ENCODE assay signal across 12 cellular contexts in genomic region chr7:39633563-39634550, GRCh38. TPM values are rescaled to one million over a fixed set of nuclear protein-coding genes. Genes with fewer than 3 reads are reported as not detected.
A peak's percentile ranks its signal among the peaks of the same experiment; 100 is the strongest.
DNase-seq lines count a peak whose midpoint lies in the region; ATAC-seq and TF ChIP-seq lines count a peak whose summit lies in the region.
"Had no signal": no experiment of that assay in that cellular context is flagged by ENCODE, and none has a peak within 500 bp of the region (broad histone marks: within the 10 kb centered on the region; RNA-seq: fewer than 3 reads in every experiment).

No MANE protein-coding gene starts in this region.

- intact Hi-C loops in left ventricle myocardium inferior (cut with micrococcal nuclease), result no loop called here

- H3K27me3 Mint-ChIP-seq in activated CD4-positive, alpha-beta memory T cell treated with anti-CD3 and anti-CD28 coated beads, Interleukin-2, amount 10 ng/mL, durations not matched to agents 7 days and 5 days, result no peaks in the 10 kb centered on the region
- no peaks in the 10 kb centered on the region for H3K27me3 Mint-ChIP-seq in naive thymus-derived CD8-positive, alpha-beta T cell

- H3K9me3 ChIP-seq in left ventricle myocardium inferior (replicated peaks), result no peaks in the 10 kb centered on the region
- H3K9me3 ChIP-seq: A549, neutrophil had no signal

- H3K36me3 ChIP-seq in left ventricle myocardium inferior, result peaks cover 6% of the 10 kb centered on the region

- peaks cover 68% of the 10 kb centered on the region for H3K36me3 Mint-ChIP-seq in activated CD4-positive, alpha-beta memory T cell treated with anti-CD3 and anti-CD28 coated beads, Interleukin-2, amount 10 ng/mL, durations not matched to agents 7 days and 5 days (ENCODE audit: low read depth)
- H3K36me3 Mint-ChIP-seq in naive thymus-derived CD8-positive, alpha-beta T cell, result peaks cover 0 to 52% (median 44%) of the 10 kb centered on the region in 3 donors

- H3K27ac Mint-ChIP-seq in activated CD4-positive, alpha-beta memory T cell treated with anti-CD3 and anti-CD28 coated beads, Interleukin-2, amount 10 ng/mL, durations not matched to agents 7 days and 5 days, result peak overlapping the region; percentile 77
- H3K27ac Mint-ChIP-seq in naive thymus-derived CD8-positive, alpha-beta T cell, result peak overlapping the region; percentile 92 to 99 (median 97)

- no peaks in the 10 kb centered on the region for H3K27me3 ChIP-seq in left ventricle myocardium inferior (ENCODE audit: low read depth)
- H3K27me3 ChIP-seq: neutrophil had no signal

- H3K9me3 Mint-ChIP-seq in activated CD4-positive, alpha-beta memory T cell treated with anti-CD3 and anti-CD28 coated beads, Interleukin-2, amount 10 ng/mL, durations not matched to agents 7 days and 5 days, result peaks cover 2% of the 10 kb centered on the region
- no peaks in the 10 kb centered on the region for H3K9me3 Mint-ChIP-seq in naive thymus-derived CD8-positive, alpha-beta T cell

- H3K4me1 Mint-ChIP-seq in activated CD4-positive, alpha-beta memory T cell treated with anti-CD3 and anti-CD28 coated beads, Interleukin-2, amount 10 ng/mL, durations not matched to agents 7 days and 5 days, result peaks cover 59% of the 10 kb centered on the region
- peaks cover 37 to 90% (median 81%) of the 10 kb centered on the region in 4 donors for H3K4me1 Mint-ChIP-seq in naive thymus-derived CD8-positive, alpha-beta T cell

- H3K4me3 Mint-ChIP-seq in activated CD4-positive, alpha-beta memory T cell treated with anti-CD3 and anti-CD28 coated beads, Interleukin-2, amount 10 ng/mL, durations not matched to agents 7 days and 5 days, result peak overlapping the region; percentile 19
- peak overlapping the region; percentile 58 to 84 (median 80) for H3K4me3 Mint-ChIP-seq in naive thymus-derived CD8-positive, alpha-beta T cell

- CTCF ChIA-PET in activated CD4-positive, alpha-beta memory T cell treated with anti-CD3 and anti-CD28 coated beads, Interleukin-2, amount 10 ng/mL, durations not matched to agents 7 days and 5 days (lab: Charles Lee), result no interaction called here

- POLR2A ChIA-PET in activated CD4-positive, alpha-beta memory T cell treated with anti-CD3 and anti-CD28 coated beads, Interleukin-2, amount 10 ng/mL, durations not matched to agents 7 days and 5 days (lab: Charles Lee), result interaction anchor here (1.4 kb wide), 1 partner anchor 10 kb away, joined by 7 read pairs; the partner anchor contains the start of gene RALA
- POLR2A ChIA-PET in naive thymus-derived CD8-positive, alpha-beta T cell (lab: Charles Lee), result interaction anchor here (0.5 to 1.5 kb wide), 4 partner anchors 10 to 501 kb away, joined by 3 to 17 read pairs (median 4); partner anchors contain the start of genes MPLKIP, RALA and SUGCT

- no peak overlapping the region for H3K27ac ChIP-seq in left ventricle myocardium inferior (replicated peaks)
- H3K27ac ChIP-seq: A549, coronary artery, neutrophil had no signal

- no peak for TF ChIP-seq CTCF in left ventricle myocardium inferior (IDR thresholded peaks at IDR 0.05; ENCODE audit: borderline replicate concordance)

- peak; percentile 12 to 47 for ATAC-seq in activated CD4-positive, CD25-positive, alpha-beta regulatory T cell treated with anti-CD3 and anti-CD28 coated beads, Interleukin-2, amount 50 U/mL, for 24 hours
- ATAC-seq in HG03060 (IDR thresholded peaks at IDR 0.05; ENCODE audit: low read depth, unreplicated experiment) (peak; percentile 72), GM21390 (IDR thresholded peaks at IDR 0.05; ENCODE audit: unreplicated experiment) (no peak)
- peak; percentile 96 to 98 for ATAC-seq in naive thymus-derived CD8-positive, alpha-beta T cell
- ATAC-seq: A549 had no signal

- no peak overlapping the region for H3K4me3 ChIP-seq in left ventricle myocardium inferior
- H3K4me3 ChIP-seq: A549, coronary artery had no signal

- H3K4me1 ChIP-seq in left ventricle myocardium inferior, result peaks cover 35% of the 10 kb centered on the region
- H3K4me1 ChIP-seq: A549 had no signal

- DNase-seq in activated CD4-positive, CD25-positive, alpha-beta regulatory T cell treated with anti-CD3 and anti-CD28 coated beads, Interleukin-2, amount 50 U/mL, for 72 hours, result no peak
- peak; percentile 21 for DNase-seq in activated CD4-positive, alpha-beta memory T cell treated with anti-CD3 and anti-CD28 coated beads, Interleukin-2, amount 10 ng/mL, durations not matched to agents 7 days and 5 days
- peak in 9 of 10 donors; percentile 38 to 81 (median 61) for DNase-seq in naive thymus-derived CD8-positive, alpha-beta T cell
- no peak for DNase-seq in left ventricle myocardium inferior
- no peak for DNase-seq in GF-D8 (lab: John Stamatoyannopoulos, UW)
- DNase-seq: OCI-M1 had no signal

RNA-seq across cellular contexts. Expression of gene RALA, which starts 10.5 kb away (rescaled TPM):
- 10 to 100 TPM; 27.8 to 29.6 TPM for total RNA-seq in activated CD4-positive, alpha-beta memory T cell treated with anti-CD3 and anti-CD28 coated beads, Interleukin-2, amount 10 ng/mL, durations not matched to agents 7 days and 5 days
- 10 to 100 TPM; 39.7 to 44.9 TPM for total RNA-seq in naive thymus-derived CD8-positive, alpha-beta T cell
- 10 to 100 TPM; 46.6 to 55.1 (median 48.2) TPM for polyA plus RNA-seq in naive thymus-derived CD8-positive, alpha-beta T cell
- total RNA-seq in left ventricle myocardium inferior, result 29.1 TPM

Comparison
In these comparisons a context has a peak if more than half of its experiments do, and no peak if none do; other contexts are left out.
1. DNase-seq: peak in activated CD4-positive, alpha-beta memory T cell treated with anti-CD3 and anti-CD28 coated beads, Interleukin-2, amount 10 ng/mL, durations not matched to agents 7 days and 5 days (single experiment) and naive thymus-derived CD8-positive, alpha-beta T cell (9 of 10); none in activated CD4-positive, CD25-positive, alpha-beta regulatory T cell treated with anti-CD3 and anti-CD28 coated beads, Interleukin-2, amount 50 U/mL, for 72 hours (single experiment), left ventricle myocardium inferior (single experiment) and GF-D8 (single experiment).